In the genomic region with DNA sequence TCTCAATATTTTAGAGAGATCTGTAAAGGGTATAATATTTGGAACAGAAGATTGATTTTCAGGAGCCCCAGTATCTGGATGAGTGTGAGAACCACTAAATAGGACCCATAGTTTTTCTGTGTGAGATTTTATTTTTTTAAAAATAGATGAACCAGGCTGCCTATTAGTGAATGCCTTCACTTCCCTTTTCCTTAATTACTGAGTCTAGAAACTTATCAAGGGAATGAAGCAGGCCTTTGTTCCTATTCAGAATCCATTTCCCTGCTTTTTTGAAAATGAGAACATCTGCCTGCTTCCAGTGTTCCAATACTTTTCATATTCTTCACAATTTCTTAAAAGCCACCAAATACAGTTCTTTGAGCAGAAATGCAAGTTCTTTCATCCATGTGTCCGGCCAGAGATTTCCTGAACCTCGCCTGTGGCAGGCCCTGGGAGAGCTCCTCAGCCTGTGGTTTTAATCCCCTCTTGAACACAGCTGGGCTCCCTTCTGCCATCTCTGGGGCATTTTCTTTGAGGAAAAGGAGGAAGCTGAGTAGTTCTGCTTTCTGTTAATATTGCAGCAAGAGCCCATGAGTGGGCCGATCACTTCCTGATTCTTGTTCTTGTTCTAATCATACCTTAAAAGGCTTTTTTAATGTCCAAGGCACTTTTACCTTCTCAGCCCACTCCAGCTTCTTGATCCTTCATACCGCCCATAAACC, we compare ENCODE assay signal across 8 cellular contexts. TPM values are rescaled to one million over a fixed set of nuclear protein-coding genes. Genes with fewer than 3 reads are reported as not detected.
DNase-seq lines count a peak whose midpoint lies in the region; ATAC-seq, FAIRE-seq and TF ChIP-seq lines count a peak whose summit lies in the region.

No MANE protein-coding gene starts in this region.

- DNase-seq in Karpas-422 (peak; percentile 92), bronchial epithelial cell (ENCODE audit: low read depth) (peak; percentile 60), T-helper 2 cell (no peak)
- peak in 1 of 10 donors; percentile 10 for DNase-seq in naive thymus-derived CD8-positive, alpha-beta T cell

- peaks cover 0 to 8% (median under 1%) of the 10 kb centered on the region in 11 experiments; a peak in 12 of 22 replicates for H3K9me3 ChIP-seq in BLaER1 treated with 17β-estradiol and CSF1 and Interleukin-3, amounts not matched to agents 10 nM and 100 nM (replicated peaks in 1 of 11)
- H3K9me3 ChIP-seq in Karpas-422 (ENCODE audit: low read length) = no peaks in the 10 kb centered on the region

- peak overlapping the region; percentile 4 to 78 (median 42); a peak in 17 of 20 replicates for H3K4me3 ChIP-seq in BLaER1 treated with 17β-estradiol and CSF1 and Interleukin-3, amounts not matched to agents 10 nM and 100 nM
- H3K4me3 ChIP-seq in Karpas-422 (ENCODE audit: low read length) = peak overlapping the region; percentile 56
- H3K4me3 ChIP-seq in bronchial epithelial cell (ENCODE audit: low read depth, low read length) = no peak overlapping the region

- peak overlapping the region in 1 of 10 donors; percentile 52 for H3K4me3 Mint-ChIP-seq in naive thymus-derived CD8-positive, alpha-beta T cell

- H3K4me1 Mint-ChIP-seq in naive thymus-derived CD8-positive, alpha-beta T cell = peaks cover 26 to 59% (median 51%) of the 10 kb centered on the region in 4 donors

- H3K27me3 ChIP-seq in BLaER1 treated with 17β-estradiol and CSF1 and Interleukin-3, amounts not matched to agents 10 nM and 100 nM = no peaks in the 10 kb centered on the region
- no peaks in the 10 kb centered on the region for H3K27me3 ChIP-seq in Karpas-422 (ENCODE audit: low read length)
- H3K27me3 ChIP-seq in bronchial epithelial cell (ENCODE audit: control insufficient read depth, insufficient read depth, low read length) = no peaks in the 10 kb centered on the region

- H3K9ac ChIP-seq in BLaER1 treated with 17β-estradiol and CSF1 and Interleukin-3, amounts not matched to agents 10 nM and 100 nM = peak overlapping the region; percentile 58 to 83 (median 76); a peak in 21 of 22 replicates
- H3K9ac ChIP-seq in Karpas-422 (ENCODE audit: low read length) = peak overlapping the region; percentile 61

- peak overlapping the region; percentile 73 to 97 (median 90); a peak in 21 of 22 replicates for H3K27ac ChIP-seq in BLaER1 treated with 17β-estradiol and CSF1 and Interleukin-3, amounts not matched to agents 10 nM and 100 nM
- peak overlapping the region; percentile 95 for H3K27ac ChIP-seq in Karpas-422 (ENCODE audit: low read length)

- H3K27ac Mint-ChIP-seq in naive thymus-derived CD8-positive, alpha-beta T cell = peak overlapping the region in 7 of 10 donors; percentile 4 to 86 (median 71)

- H2AFZ ChIP-seq in Karpas-422 (ENCODE audit: low read length) = no peak overlapping the region

- H3K4me2 ChIP-seq in BLaER1 treated with 17β-estradiol and CSF1 and Interleukin-3, amounts not matched to agents 10 nM and 100 nM = peak overlapping the region; percentile 77 to 99 (median 94)
- H3K4me2 ChIP-seq in Karpas-422 (ENCODE audit: low read depth, low read length, poor library complexity, severe bottlenecking) = peak overlapping the region; percentile 90

- no peaks in the 10 kb centered on the region for H3K9me2 ChIP-seq in Karpas-422 (replicated peaks; ENCODE audit: insufficient read depth, low read length)

- peaks cover 0 to 1% (median 0%) of the 10 kb centered on the region in 5 donors for H3K27me3 Mint-ChIP-seq in naive thymus-derived CD8-positive, alpha-beta T cell

- no peaks in the 10 kb centered on the region for H3K9me3 Mint-ChIP-seq in naive thymus-derived CD8-positive, alpha-beta T cell

- H3K79me2 ChIP-seq in Karpas-422 (ENCODE audit: low read length) = peaks cover 78% of the 10 kb centered on the region

- ATAC-seq in naive thymus-derived CD8-positive, alpha-beta T cell = no peak
- ATAC-seq in HG03469 (IDR thresholded peaks at IDR 0.05; ENCODE audit: unreplicated experiment) = no peak
- no peak for ATAC-seq in HG02623 (IDR thresholded peaks at IDR 0.05; ENCODE audit: unreplicated experiment)
- ATAC-seq in HG03159 (IDR thresholded peaks at IDR 0.05; ENCODE audit: unreplicated experiment) = no peak

- H3K36me3 Mint-ChIP-seq in naive thymus-derived CD8-positive, alpha-beta T cell = peaks cover 0 to 2% (median 2%) of the 10 kb centered on the region in 3 donors

- no peak for TF ChIP-seq CTCF in bronchial epithelial cell (IDR thresholded peaks at IDR 0.05; ENCODE audit: insufficient read depth, low read length, severe bottlenecking)

- POLR2A ChIA-PET in naive thymus-derived CD8-positive, alpha-beta T cell (lab: Charles Lee) = interaction anchor here (0.8 to 1.2 kb wide), 2 partner anchors 26 to 31 kb away, joined by 3 to 4 read pairs; no protein-coding TSS in a partner anchor

- H3K36me3 ChIP-seq in BLaER1 treated with 17β-estradiol and CSF1 and Interleukin-3, amounts not matched to agents 10 nM and 100 nM = peaks cover 0 to 3% (median 0%) of the 10 kb centered on the region in 11 experiments; a peak in 4 of 22 replicates
- H3K36me3 ChIP-seq in Karpas-422 (ENCODE audit: insufficient read depth, low read length) (no peaks in the 10 kb centered on the region), bronchial epithelial cell (ENCODE audit: control insufficient read depth, insufficient read depth, low read length) (peaks cover 1% of the 10 kb centered on the region)

- peaks cover 65 to 76% (median 68%) of the 10 kb centered on the region in 10 experiments for H3K4me1 ChIP-seq in BLaER1 treated with 17β-estradiol and CSF1 and Interleukin-3, amounts not matched to agents 10 nM and 100 nM
- peaks cover 52% of the 10 kb centered on the region for H3K4me1 ChIP-seq in Karpas-422 (ENCODE audit: low read length)

- FAIRE-seq in bronchial epithelial cell (lab: Jason Lieb, UNC) = no peak

- H4K20me1 ChIP-seq in BLaER1 treated with 17β-estradiol and CSF1 and Interleukin-3, amounts not matched to agents 10 nM and 100 nM = peaks cover 0 to 7% (median 0%) of the 10 kb centered on the region in 11 experiments; a peak in 6 of 22 replicates
- peaks cover 3% of the 10 kb centered on the region; the same call in 1 of the 2 replicates for H4K20me1 ChIP-seq in Karpas-422 (ENCODE audit: insufficient read depth, low read depth, low read length)

RNA-seq across cellular contexts. Expression of a gene that starts 4.7 kb away (rescaled TPM):
- total RNA-seq in Karpas-422 (2014; rRNA removed; shearing (Covaris generic); ENCODE audit: low replicate concordance) = 19.9 and 20.4 TPM in 2 replicates
- total RNA-seq in bronchial epithelial cell = 21.1 and 28.3 TPM in 2 replicates
- total RNA-seq in naive thymus-derived CD8-positive, alpha-beta T cell = 10 to 100 TPM in 1 of 2 experiments, 1 to 10 TPM in 1; 9.1 to 10.4 TPM
- 1 to 10 TPM; 5.2 to 7.6 (median 5.9) TPM for polyA plus RNA-seq in naive thymus-derived CD8-positive, alpha-beta T cell

RNA-seq across cellular contexts. Expression of a gene that starts 53.2 kb away (rescaled TPM):
- total RNA-seq in Karpas-422 (2014; rRNA removed; shearing (Covaris generic); ENCODE audit: low replicate concordance) = not detected in 2 replicates
- under 0.01 and 1.4 TPM in 2 replicates for total RNA-seq in bronchial epithelial cell
- total RNA-seq in naive thymus-derived CD8-positive, alpha-beta T cell = not detected
- not detected for polyA plus RNA-seq in naive thymus-derived CD8-positive, alpha-beta T cell

Comparison
In these comparisons a context has a peak if more than half of its experiments do, and no peak if none do; other contexts are left out.
1. DNase-seq: peak in Karpas-422 (single experiment) and bronchial epithelial cell (single experiment); none in T-helper 2 cell (0 of 5).